Comparison of ENCODE assay signal across 13 cellular contexts in the genomic region with DNA sequence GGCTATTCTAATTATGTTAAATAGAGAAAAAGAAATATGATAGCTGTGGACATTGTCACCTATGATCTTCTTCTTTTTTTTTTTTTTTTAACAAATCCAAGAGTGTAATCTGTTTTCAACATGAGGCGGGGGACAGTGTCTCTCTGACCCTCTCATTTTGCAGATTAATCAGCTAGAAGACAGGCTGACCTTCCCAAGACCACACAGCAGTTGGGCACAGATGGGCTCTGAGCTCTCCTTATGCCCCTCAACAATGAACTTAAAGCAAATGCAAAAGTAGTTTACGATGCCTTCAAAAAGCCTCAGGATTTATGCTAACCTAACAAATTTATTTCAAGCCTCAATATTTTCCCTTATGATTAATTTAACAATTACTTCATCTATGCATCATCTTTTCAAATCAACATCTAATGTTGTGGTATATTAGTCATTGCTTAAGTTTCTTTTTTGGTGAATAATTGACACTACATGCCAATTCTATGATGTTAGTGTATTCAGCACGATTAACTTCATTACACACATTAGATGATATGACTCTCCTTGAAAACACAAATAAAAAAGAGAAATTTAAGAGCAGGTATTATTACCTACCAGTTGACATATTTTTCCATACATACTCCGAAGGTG. TPM values are rescaled to one million over a fixed set of nuclear protein-coding genes. Genes with fewer than 3 reads are reported as not detected.
DNase-seq lines count a peak whose midpoint lies in the region; ATAC-seq, FAIRE-seq and TF ChIP-seq lines count a peak whose summit lies in the region.
"Had no signal": no experiment of that assay in that cellular context is flagged by ENCODE, and none has a peak within 500 bp of the region (broad histone marks: within the 10 kb centered on the region; RNA-seq: fewer than 3 reads in every experiment).

No MANE protein-coding gene starts in this region.

- H3K27ac ChIP-seq in prostate gland (no peak overlapping the region), coronary artery (no peak overlapping the region)
- H3K27ac ChIP-seq: left ventricle myocardium inferior, parathyroid adenoma had no signal

- WGBS in prostate gland, result 80% methylated on average over 4 of the region's 4 CpGs

- intact Hi-C loops in activated CD4-positive, alpha-beta T cell treated with anti-CD3 and anti-CD28 coated beads for 36 hours (cut with DNase I, micrococcal nuclease), result loop anchor here (1.0 to 5.0 kb wide), 4 partner anchors 57 to 1434 kb away; no protein-coding TSS in a partner anchor
- intact Hi-C loops in prostate gland (cut with DNase I), result no loop called here

- TF ChIP-seq POLR2A in prostate gland (IDR thresholded peaks at IDR 0.05), result no peak

- peak; percentile 20 for ATAC-seq in activated CD4-positive, alpha-beta T cell treated with anti-CD3 and anti-CD28 coated beads for 36 hours

- H3K36me3 ChIP-seq in prostate gland, result no peaks in the 10 kb centered on the region
- H3K36me3 ChIP-seq: left ventricle myocardium inferior had no signal

- TF ChIP-seq CTCF in prostate gland (IDR thresholded peaks at IDR 0.05) (no peak), coronary artery (IDR thresholded peaks at IDR 0.05) (no peak)

- peak overlapping the region; percentile 96 for H3K27ac Mint-ChIP-seq in activated CD4-positive, alpha-beta T cell treated with anti-CD3 and anti-CD28 coated beads for 36 hours

- DNase-seq in activated CD4-positive, alpha-beta T cell treated with anti-CD3 and anti-CD28 coated beads for 36 hours, result no peak
- no peak for DNase-seq in activated CD4-positive, alpha-beta T cell treated with anti-CD3 and anti-CD28 coated beads for 1 hour
- DNase-seq in RCC 7860 (ENCODE audit: low spot score), result peak; percentile 83
- DNase-seq in dermis blood vessel endothelial cell, result peak; percentile 25
- DNase-seq in prostate gland (ENCODE audit: low spot score), result peak; percentile 2
- no peak for DNase-seq in mucosa of gallbladder (ENCODE audit: low spot score)
- no peak for DNase-seq in coronary artery (ENCODE audit: low spot score)
- DNase-seq in inferior parietal cortex (ENCODE audit: extremely low spot score), result no peak
- DNase-seq: caudate nucleus; left ventricle myocardium inferior; NCI-H774; stimulated activated CD4-positive, alpha-beta T cell treated with anti-CD3 and anti-CD28 coated beads, Interleukin-2, amount 100 ng/mL, for 48 hours had no signal

- no peaks in the 10 kb centered on the region for H3K27me3 ChIP-seq in prostate gland (replicated peaks; ENCODE audit: insufficient read depth)

- H3K4me3 Mint-ChIP-seq in activated CD4-positive, alpha-beta T cell treated with anti-CD3 and anti-CD28 coated beads for 36 hours, result peak overlapping the region; percentile 58

- H3K4me3 ChIP-seq in prostate gland (no peak overlapping the region), coronary artery (no peak overlapping the region)
- H3K4me3 ChIP-seq: left ventricle myocardium inferior had no signal

- peaks cover 82% of the 10 kb centered on the region for H3K4me1 Mint-ChIP-seq in activated CD4-positive, alpha-beta T cell treated with anti-CD3 and anti-CD28 coated beads for 36 hours

- no peaks in the 10 kb centered on the region for H3K9me3 ChIP-seq in prostate gland
- H3K9me3 ChIP-seq: left ventricle myocardium inferior had no signal

- H3K4me1 ChIP-seq in prostate gland (replicated peaks), result peaks cover 2% of the 10 kb centered on the region
- H3K4me1 ChIP-seq: parathyroid adenoma had no signal

- FAIRE-seq in RCC 7860 (lab: Jason Lieb, UNC), result peak; percentile 99

- H3K36me3 Mint-ChIP-seq in activated CD4-positive, alpha-beta T cell treated with anti-CD3 and anti-CD28 coated beads for 36 hours (ENCODE audit: low read depth), result peaks cover 52% of the 10 kb centered on the region

- CTCF ChIA-PET in activated CD4-positive, alpha-beta T cell treated with anti-CD3 and anti-CD28 coated beads for 36 hours (lab: Charles Lee), result interaction anchor here (0.9 to 1.2 kb wide), 3 partner anchors 57 to 208 kb away, joined by 3 to 5 read pairs (median 4); no protein-coding TSS in a partner anchor

- H3K9me3 Mint-ChIP-seq in activated CD4-positive, alpha-beta T cell treated with anti-CD3 and anti-CD28 coated beads for 36 hours (ENCODE audit: low read depth), result no peaks in the 10 kb centered on the region

- H3K27me3 Mint-ChIP-seq in activated CD4-positive, alpha-beta T cell treated with anti-CD3 and anti-CD28 coated beads for 36 hours, result no peaks in the 10 kb centered on the region

- POLR2A ChIA-PET in activated CD4-positive, alpha-beta T cell treated with anti-CD3 and anti-CD28 coated beads for 36 hours (lab: Charles Lee), result interaction anchor here (0.6 to 1.9 kb wide), 3 partner anchors 56 to 316 kb away, joined by 4 to 6 read pairs (median 5); no protein-coding TSS in a partner anchor

RNA-seq across cellular contexts. Expression of a gene that starts 7.4 kb away (rescaled TPM):
- 100 to 1,000 TPM; 120 to 122 TPM for total RNA-seq in activated CD4-positive, alpha-beta T cell treated with anti-CD3 and anti-CD28 coated beads for 36 hours
- total RNA-seq in dermis blood vessel endothelial cell, result 6.3 and 6.5 TPM in 2 replicates
- 10 to 100 TPM; 28.7 to 33.5 TPM for total RNA-seq in prostate gland
- 16.4 TPM for total RNA-seq in mucosa of gallbladder

RNA-seq across cellular contexts. Expression of a gene that starts 54.5 kb away (rescaled TPM):
- 10 to 100 TPM; 30.4 to 30.8 TPM for total RNA-seq in activated CD4-positive, alpha-beta T cell treated with anti-CD3 and anti-CD28 coated beads for 36 hours
- 13.3 and 20.4 TPM in 2 replicates for total RNA-seq in dermis blood vessel endothelial cell
- 10 to 100 TPM; 58.0 to 76.1 TPM for total RNA-seq in prostate gland
- 19.9 TPM for total RNA-seq in mucosa of gallbladder

Comparison
In these comparisons a context has a peak if more than half of its experiments do, and no peak if none do; other contexts are left out.
1. DNase-seq: peak in RCC 7860 (single experiment), dermis blood vessel endothelial cell (single experiment) and prostate gland (single experiment); none in activated CD4-positive, alpha-beta T cell treated with anti-CD3 and anti-CD28 coated beads for 36 hours (single experiment), activated CD4-positive, alpha-beta T cell treated with anti-CD3 and anti-CD28 coated beads for 1 hour (single experiment), mucosa of gallbladder (single experiment), coronary artery (single experiment) and inferior parietal cortex (single experiment).